In genomic region chr17:81228420-81228819, GRCh38 we compare ENCODE assay signal across 15 cellular contexts. TPM values are rescaled to one million over a fixed set of nuclear protein-coding genes. Genes with fewer than 3 reads are reported as not detected.
DNase-seq lines count a peak whose midpoint lies in the region; ATAC-seq and TF ChIP-seq lines count a peak whose summit lies in the region.
"Had no signal": no experiment of that assay in that cellular context is flagged by ENCODE, and none has a peak within 500 bp of the region (broad histone marks: within the 10 kb centered on the region; RNA-seq: fewer than 3 reads in every experiment).

No MANE protein-coding gene starts in this region.

- H4K20me1 ChIP-seq in DOHH2 (ENCODE audit: control insufficient read depth, insufficient read depth, low read depth, low read length): no peaks in the 10 kb centered on the region

- intact Hi-C loops in lower lobe of right lung (cut with DNase I) (no loop called here), thyroid gland (cut with DNase I) (loop anchor here (10.0 kb wide), 1 partner anchor 194 kb away; the partner anchor contains the start of gene BAIAP2)

- H3K36me3 ChIP-seq in DOHH2 (ENCODE audit: control insufficient read depth, low read length) (peaks cover 25% of the 10 kb centered on the region), lower lobe of right lung (peaks cover 52% of the 10 kb centered on the region), thyroid gland (peaks cover 13 to 30% of the 10 kb centered on the region in 2 donors)
- H3K36me3 ChIP-seq: uterus had no signal

- 94 to 96% methylated on average over 9 of the region's 9 CpGs for WGBS in thyroid gland, 2 donors

- H3K79me2 ChIP-seq in DOHH2 (ENCODE audit: control insufficient read depth, low read length): no peaks in the 10 kb centered on the region

- peaks cover 15 to 17% of the 10 kb centered on the region in 2 donors for H3K4me1 Mint-ChIP-seq in natural killer cell treated with Interleukin-12 subunit alpha and Interleukin-12 subunit beta and Interleukin-15 and Interleukin-18, amount 100 ng/mL, for 72 hours (ENCODE audit: low read depth in 2 of 2)

- no peak for TF ChIP-seq POLR2A in thyroid gland (IDR thresholded peaks at IDR 0.05)

- no peaks in the 10 kb centered on the region for H3K9me3 Mint-ChIP-seq in natural killer cell treated with Interleukin-12 subunit alpha and Interleukin-12 subunit beta and Interleukin-15 and Interleukin-18, amount 100 ng/mL, for 72 hours
- H3K9me3 Mint-ChIP-seq: T-cell had no signal

- H3K4me1 ChIP-seq in DOHH2 (ENCODE audit: control insufficient read depth, low read length) (peaks cover 22% of the 10 kb centered on the region), lower lobe of right lung (peaks cover 16% of the 10 kb centered on the region), thyroid gland (peaks cover 0 to 2% of the 10 kb centered on the region in 2 donors)
- H3K4me1 ChIP-seq: uterus had no signal

- peak overlapping the region; percentile 40; the same call in 1 of the 2 replicates for H3K27ac ChIP-seq in DOHH2 (ENCODE audit: low read depth, low read length)
- H3K27ac ChIP-seq in lower lobe of right lung: peak overlapping the region; percentile 31
- H3K27ac ChIP-seq in thyroid gland: no peak overlapping the region
- H3K27ac ChIP-seq: ascending aorta, uterus had no signal

- peak overlapping the region; percentile 43 for H3K4me2 ChIP-seq in DOHH2 (ENCODE audit: low read length)

- H3K4me3 ChIP-seq in DOHH2 (ENCODE audit: low read length) (no peak overlapping the region), lower lobe of right lung (no peak overlapping the region), thyroid gland (replicated peaks in 1 of 3) (no peak overlapping the region)
- H3K4me3 ChIP-seq: ascending aorta, uterus had no signal

- no peaks in the 10 kb centered on the region for H3K9me3 ChIP-seq in DOHH2 (ENCODE audit: control insufficient read depth, insufficient read depth, low read length)
- H3K9me3 ChIP-seq in lower lobe of right lung: no peaks in the 10 kb centered on the region
- H3K9me3 ChIP-seq in thyroid gland: no peaks in the 10 kb centered on the region
- H3K9me3 ChIP-seq: ascending aorta, uterus had no signal

- no peaks in the 10 kb centered on the region for H3K27me3 Mint-ChIP-seq in natural killer cell treated with Interleukin-12 subunit alpha and Interleukin-12 subunit beta and Interleukin-15 and Interleukin-18, amount 100 ng/mL, for 72 hours
- H3K27me3 Mint-ChIP-seq: T-cell had no signal

- H3K9me2 ChIP-seq in DOHH2 (replicated peaks; ENCODE audit: control insufficient read depth, low read length): no peaks in the 10 kb centered on the region

- DNase-seq in SIG-M5 (lab: John Stamatoyannopoulos, UW): peak; percentile 58
- DNase-seq in lower lobe of right lung: no peak
- DNase-seq in SK-N-DZ (ENCODE audit: low spot score): no peak
- DNase-seq in activated naive CD4-positive, alpha-beta T cell treated with anti-CD3 and anti-CD28 coated beads, Interleukin-2, amount 50 U/mL, for 16 hours: no peak
- no peak for DNase-seq in thyroid gland
- no peak for DNase-seq in natural killer cell treated with Interleukin-12 subunit alpha and Interleukin-12 subunit beta and Interleukin-15 and Interleukin-18, amount 100 ng/mL, for 72 hours (ENCODE audit: low spot score)
- DNase-seq: activated CD4-positive, alpha-beta T cell treated with anti-CD3 and anti-CD28 coated beads for 48 hours; dermis blood vessel endothelial cell; stimulated activated CD8-positive, alpha-beta memory T cell treated with anti-CD3 and anti-CD28 coated beads, Interleukin-4, amount 100 ng/mL, for 48 hours; T-cell; uterus had no signal

- ATAC-seq in GM19351 (IDR thresholded peaks at IDR 0.05; ENCODE audit: unreplicated experiment) (peak; percentile 57), lower lobe of right lung (peak in 1 of 2 donors; percentile 13)
- ATAC-seq in natural killer cell treated with Interleukin-12 subunit alpha and Interleukin-12 subunit beta and Interleukin-15 and Interleukin-18, amount 100 ng/mL, for 72 hours: no peak
- ATAC-seq: T-cell had no signal

- TF ChIP-seq CTCF in DOHH2 (IDR thresholded peaks at IDR 0.05; ENCODE audit: low read depth, low read length, poor library complexity, severe bottlenecking) (no peak), lower lobe of right lung (IDR thresholded peaks at IDR 0.05) (no peak), thyroid gland (IDR thresholded peaks at IDR 0.05) (no peak)

- H3K27me3 ChIP-seq in DOHH2 (ENCODE audit: control insufficient read depth, low read length): no peaks in the 10 kb centered on the region
- H3K27me3 ChIP-seq in lower lobe of right lung (ENCODE audit: low read depth): no peaks in the 10 kb centered on the region
- no peaks in the 10 kb centered on the region for H3K27me3 ChIP-seq in thyroid gland
- H3K27me3 ChIP-seq: ascending aorta, uterus had no signal

- peak overlapping the region in 1 of 2 donors; percentile 15 for H3K27ac Mint-ChIP-seq in natural killer cell treated with Interleukin-12 subunit alpha and Interleukin-12 subunit beta and Interleukin-15 and Interleukin-18, amount 100 ng/mL, for 72 hours
- H3K27ac Mint-ChIP-seq: mesothelial cell of epicardium had no signal

- H3F3A ChIP-seq in DOHH2 (ENCODE audit: control insufficient read depth, insufficient read depth): peaks cover 6% of the 10 kb centered on the region; the same call in 1 of the 2 replicates

- H3K4me3 Mint-ChIP-seq in natural killer cell treated with Interleukin-12 subunit alpha and Interleukin-12 subunit beta and Interleukin-15 and Interleukin-18, amount 100 ng/mL, for 72 hours: no peak overlapping the region
- H3K4me3 Mint-ChIP-seq: mesothelial cell of epicardium, T-cell had no signal

- peaks cover 12% of the 10 kb centered on the region for H3K36me3 Mint-ChIP-seq in natural killer cell treated with Interleukin-12 subunit alpha and Interleukin-12 subunit beta and Interleukin-15 and Interleukin-18, amount 100 ng/mL, for 72 hours

RNA-seq across cellular contexts. Expression of gene CEP131, which starts 5.7 kb away (rescaled TPM):
- total RNA-seq in lower lobe of right lung (8.3 TPM), thyroid gland (10 to 100 TPM in 1 of 4 donors, 1 to 10 TPM in 3; 6.9 to 12.0 (median 8.6) TPM)
- 21.0 and 35.3 TPM in 2 replicates for polyA plus RNA-seq in SK-N-DZ (2014; cell fraction: cytosol; rRNA removed)
- 115 and 119 TPM in 2 replicates for polyA plus RNA-seq in SK-N-DZ (2014; cell fraction: nucleus; rRNA removed)
- 10 to 100 TPM in 1 of 2 donors, 1 to 10 TPM in 1; 7.8 to 14.5 TPM for total RNA-seq in natural killer cell treated with Interleukin-12 subunit alpha and Interleukin-12 subunit beta and Interleukin-15 and Interleukin-18, amount 100 ng/mL, for 72 hours

RNA-seq across cellular contexts. Expression of gene TEPSIN, which starts 10.4 kb away (rescaled TPM):
- total RNA-seq in lower lobe of right lung (43.2 TPM), thyroid gland (10 to 100 TPM; 37.9 to 82.2 (median 64.9) TPM)
- polyA plus RNA-seq in SK-N-DZ (2014; cell fraction: cytosol; rRNA removed): 26.7 and 42.5 TPM in 2 replicates
- polyA plus RNA-seq in SK-N-DZ (2014; cell fraction: nucleus; rRNA removed): 321 and 355 TPM in 2 replicates
- total RNA-seq in natural killer cell treated with Interleukin-12 subunit alpha and Interleukin-12 subunit beta and Interleukin-15 and Interleukin-18, amount 100 ng/mL, for 72 hours: 10 to 100 TPM; 47.9 to 61.7 TPM

RNA-seq across cellular contexts. Expression of gene NDUFAF8, which starts 10.7 kb away (rescaled TPM):
- total RNA-seq in lower lobe of right lung (24.3 TPM), thyroid gland (100 to 1,000 TPM in 1 of 4 donors, 10 to 100 TPM in 3; 17.0 to 107 (median 53.7) TPM)
- polyA plus RNA-seq in SK-N-DZ (2014; cell fraction: cytosol; rRNA removed): 58.7 and 69.4 TPM in 2 replicates
- polyA plus RNA-seq in SK-N-DZ (2014; cell fraction: nucleus; rRNA removed): 92.5 and 97.0 TPM in 2 replicates
- 100 to 1,000 TPM in 1 of 2 donors, 10 to 100 TPM in 1; 58.1 to 107 TPM for total RNA-seq in natural killer cell treated with Interleukin-12 subunit alpha and Interleukin-12 subunit beta and Interleukin-15 and Interleukin-18, amount 100 ng/mL, for 72 hours

Comparison
In these comparisons a context has a peak if more than half of its experiments do, and no peak if none do; other contexts are left out.
1. H3K27ac ChIP-seq: peak in DOHH2 (single experiment) and lower lobe of right lung (single experiment); none in thyroid gland (0 of 3).